In the genomic region with DNA sequence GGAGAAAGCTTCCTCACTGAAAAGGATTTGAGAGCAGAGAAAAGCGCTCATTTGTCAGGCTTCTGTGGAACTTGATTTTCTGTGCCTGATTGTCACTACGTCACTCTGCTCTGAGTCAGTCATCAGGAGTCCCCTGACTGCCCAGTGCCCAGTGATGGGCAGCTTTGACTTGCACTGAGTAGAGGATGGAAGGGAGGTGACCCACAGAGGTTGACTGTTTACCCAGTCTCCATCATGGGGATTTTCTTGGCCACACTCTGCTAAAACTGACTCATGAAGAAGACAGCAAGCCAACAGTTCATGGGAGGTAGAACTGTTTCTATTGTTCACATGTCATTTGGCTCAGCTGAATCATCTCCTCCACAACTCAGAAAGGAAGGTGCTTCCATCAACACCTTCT, we compare ENCODE assay signal across 11 cellular contexts.
DNase-seq lines count a peak whose midpoint lies in the region; ATAC-seq and TF ChIP-seq lines count a peak whose summit lies in the region.
"Had no signal": no experiment of that assay in that cellular context is flagged by ENCODE, and none has a peak within 500 bp of the region (broad histone marks: within the 10 kb centered on the region; RNA-seq: fewer than 3 reads in every experiment).

No MANE protein-coding gene starts in this region.

- POLR2A ChIA-PET in HEK293 (lab: Yijun Ruan, JAX), result no interaction called here

- H3K4me3 ChIP-seq in HEK293 (ENCODE audit: low read depth, low read length), result no peak overlapping the region
- H3K4me3 ChIP-seq: spleen, suprapubic skin had no signal

- H3K27ac Mint-ChIP-seq in T-helper 1 cell treated with Interleukin-12 subunit alpha and Interleukin-12 subunit beta and Interleukin-4 antibody, amounts not matched to agents 30 μg/mL and 1 μg/mL, for 36 hours, result peak overlapping the region; percentile 11

- no peak overlapping the region for H3K4me3 Mint-ChIP-seq in T-helper 1 cell treated with Interleukin-12 subunit alpha and Interleukin-12 subunit beta and Interleukin-4 antibody, amounts not matched to agents 30 μg/mL and 1 μg/mL, for 36 hours

- no peaks in the 10 kb centered on the region for H3K4me1 ChIP-seq in HEK293 (ENCODE audit: control insufficient read depth, insufficient read depth, low read length)

- peak; percentile 30 for ATAC-seq in GM18858 (IDR thresholded peaks at IDR 0.05; ENCODE audit: unreplicated experiment)

- H3K36me3 ChIP-seq in HEK293 (ENCODE audit: control insufficient read depth in 2 of 2, insufficient read depth in 1 of 2, low read length in 2 of 2), result no peaks in the 10 kb centered on the region
- H3K36me3 ChIP-seq: spleen, suprapubic skin had no signal

- CTCF ChIA-PET in HEK293 (lab: Yijun Ruan, JAX), result no interaction called here

- H3K36me3 Mint-ChIP-seq in T-helper 1 cell treated with Interleukin-12 subunit alpha and Interleukin-12 subunit beta and Interleukin-4 antibody, amounts not matched to agents 30 μg/mL and 1 μg/mL, for 36 hours (ENCODE audit: low read depth), result no peaks in the 10 kb centered on the region

- peaks cover 55% of the 10 kb centered on the region for H3K4me1 Mint-ChIP-seq in T-helper 1 cell treated with Interleukin-12 subunit alpha and Interleukin-12 subunit beta and Interleukin-4 antibody, amounts not matched to agents 30 μg/mL and 1 μg/mL, for 36 hours (ENCODE audit: low read depth)

- no peaks in the 10 kb centered on the region for H3K27me3 Mint-ChIP-seq in T-helper 1 cell treated with Interleukin-12 subunit alpha and Interleukin-12 subunit beta and Interleukin-4 antibody, amounts not matched to agents 30 μg/mL and 1 μg/mL, for 36 hours (ENCODE audit: low read depth)

- H3K27ac ChIP-seq in HEK293 (ENCODE audit: extremely low read depth, low read depth, low read length), result no peak overlapping the region
- H3K27ac ChIP-seq: spleen, suprapubic skin had no signal

- no peaks in the 10 kb centered on the region for H3K9me3 ChIP-seq in HEK293 (ENCODE audit: control insufficient read depth, insufficient read depth, low read depth, low read length)
- H3K9me3 ChIP-seq: suprapubic skin had no signal

- H3K9me3 Mint-ChIP-seq in T-helper 1 cell treated with Interleukin-12 subunit alpha and Interleukin-12 subunit beta and Interleukin-4 antibody, amounts not matched to agents 30 μg/mL and 1 μg/mL, for 36 hours, result no peaks in the 10 kb centered on the region

- no peak for TF ChIP-seq CTCF in HEK293 (tag by site-specific recombination; IDR thresholded peaks at IDR 0.05)

- intact Hi-C loops in head of caudate nucleus (cut with DNase I), result no loop called here

- DNase-seq in glomerular visceral epithelial cell (ENCODE audit: extremely low spot score) (peak; percentile 66), DMS114 treated with DMSO at 0.1 percent for 48 hours (lab: John Stamatoyannopoulos, UW; ENCODE audit: unreplicated experiment) (no peak), head of caudate nucleus (no peak), epidermal melanocyte (ENCODE audit: insufficient read length, low spot score) (no peak)
- DNase-seq in activated effector memory CD4-positive, alpha-beta T cell treated with anti-CD3 and anti-CD28 coated beads, Interleukin-2, amount 50 U/mL, for 16 hours, result no peak
- DNase-seq: RPMI8226, spleen had no signal

TF ChIP-seq in HEK293, 187 proteins besides CTCF, POLR2A, EP300 and RAD21:
- TF ChIP-seq ZFP37 (tag by site-specific recombination; IDR thresholded peaks at IDR 0.05) (no peak), GLIS1 (tag by site-specific recombination; IDR thresholded peaks at IDR 0.05) (peak; percentile 19; the same call in 1 of the 2 replicates)
TF ChIP-seq in HEK293: peak in this region for 1.
